21 cellular contexts compared by ENCODE assay signal in genomic region chr17:63496177-63496576, GRCh38. TPM values are rescaled to one million over a fixed set of nuclear protein-coding genes. Genes with fewer than 3 reads are reported as not detected.
DNase-seq lines count a peak whose midpoint lies in the region; ATAC-seq, FAIRE-seq and TF ChIP-seq lines count a peak whose summit lies in the region.
"Had no signal": no experiment of that assay in that cellular context is flagged by ENCODE, and none has a peak within 500 bp of the region (broad histone marks: within the 10 kb centered on the region; RNA-seq: fewer than 3 reads in every experiment).

No MANE protein-coding gene starts in this region.

- no peak for TF ChIP-seq RAD21 in HepG2 (CRISPR knock-in tag; IDR thresholded peaks at IDR 0.05)

- H3K9ac ChIP-seq in HepG2 (ENCODE audit: insufficient read depth, low read depth, low read length) (no peak overlapping the region), astrocyte (ENCODE audit: low read length) (no peak overlapping the region)
- H3K9ac ChIP-seq: BLaER1 had no signal

- H4K20me1 ChIP-seq in HepG2 (ENCODE audit: insufficient read depth, low read length) (no peaks in the 10 kb centered on the region), astrocyte (ENCODE audit: insufficient read depth, low read length) (no peaks in the 10 kb centered on the region)
- H4K20me1 ChIP-seq: BLaER1 had no signal

- no peak overlapping the region for H3K4me3 Mint-ChIP-seq in astrocyte (ENCODE audit: unreplicated experiment)
- no peak overlapping the region for H3K4me3 Mint-ChIP-seq in activated CD8-positive, alpha-beta memory T cell treated with anti-CD3 and anti-CD28 coated beads, Interleukin-2, amount 10 ng/mL, durations not matched to agents 7 days and 5 days
- H3K4me3 Mint-ChIP-seq: CD14-positive monocyte; CD4-positive, alpha-beta memory T cell had no signal

- H3K9me3 ChIP-seq in HepG2 (ENCODE audit: low read length), result no peaks in the 10 kb centered on the region
- no peaks in the 10 kb centered on the region for H3K9me3 ChIP-seq in right lobe of liver
- H3K9me3 ChIP-seq in astrocyte (ENCODE audit: insufficient read depth, low read depth, low read length), result no peaks in the 10 kb centered on the region
- no peaks in the 10 kb centered on the region for H3K9me3 ChIP-seq in lower lobe of right lung
- H3K9me3 ChIP-seq in upper lobe of left lung, result no peaks in the 10 kb centered on the region
- no peaks in the 10 kb centered on the region for H3K9me3 ChIP-seq in upper lobe of right lung
- H3K9me3 ChIP-seq: BLaER1, HAP-1 had no signal

- H3K27me3 Mint-ChIP-seq in astrocyte (ENCODE audit: low read depth, unreplicated experiment), result peaks cover 39% of the 10 kb centered on the region
- peaks cover 5% of the 10 kb centered on the region for H3K27me3 Mint-ChIP-seq in activated CD8-positive, alpha-beta memory T cell treated with anti-CD3 and anti-CD28 coated beads, Interleukin-2, amount 10 ng/mL, durations not matched to agents 7 days and 5 days
- H3K27me3 Mint-ChIP-seq: CD4-positive, alpha-beta memory T cell had no signal

- CTCF ChIA-PET in HepG2 (lab: Yijun Ruan, JAX; ENCODE audit: low intra/inter-chr PET ratio, low total read pairs), result no interaction called here
- CTCF ChIA-PET in activated CD8-positive, alpha-beta memory T cell treated with anti-CD3 and anti-CD28 coated beads, Interleukin-2, amount 10 ng/mL, durations not matched to agents 7 days and 5 days (lab: Charles Lee), result interaction anchor here (0.9 to 1.5 kb wide), 2 partner anchors 18 to 119 kb away, joined by 3 to 4 read pairs; no protein-coding TSS in a partner anchor

- H3K4me1 Mint-ChIP-seq in astrocyte (ENCODE audit: low read depth, unreplicated experiment), result peaks cover 7% of the 10 kb centered on the region
- H3K4me1 Mint-ChIP-seq in activated CD8-positive, alpha-beta memory T cell treated with anti-CD3 and anti-CD28 coated beads, Interleukin-2, amount 10 ng/mL, durations not matched to agents 7 days and 5 days, result no peaks in the 10 kb centered on the region

- intact Hi-C loops in HepG2 (cut with micrococcal nuclease; ENCODE audit: unreplicated experiment) (no loop called here), right lobe of liver (cut with DNase I) (no loop called here), lower lobe of right lung (cut with DNase I) (no loop called here), upper lobe of right lung (cut with DNase I) (no loop called here)

- H3K4me2 ChIP-seq in HepG2 (ENCODE audit: low read depth, low read length), result no peak overlapping the region
- no peak overlapping the region for H3K4me2 ChIP-seq in astrocyte (ENCODE audit: low read length)
- H3K4me2 ChIP-seq: BLaER1 had no signal

- no peaks in the 10 kb centered on the region for H3K9me3 Mint-ChIP-seq in astrocyte (ENCODE audit: unreplicated experiment)
- no peaks in the 10 kb centered on the region for H3K9me3 Mint-ChIP-seq in activated CD8-positive, alpha-beta memory T cell treated with anti-CD3 and anti-CD28 coated beads, Interleukin-2, amount 10 ng/mL, durations not matched to agents 7 days and 5 days (ENCODE audit: low read depth)
- H3K9me3 Mint-ChIP-seq: CD14-positive monocyte; CD4-positive, alpha-beta memory T cell had no signal

- FAIRE-seq in HepG2 (lab: Jason Lieb, UNC), result no peak
- no peak for FAIRE-seq in astrocyte (lab: Jason Lieb, UNC)
- FAIRE-seq: GM12892, GM18507 had no signal

- TF ChIP-seq POLR2A in HepG2 (IDR thresholded peaks at IDR 0.05; ENCODE audit: insufficient read depth in 1 of 2, low read depth in 2 of 2, low read length in 2 of 2) (no peak), right lobe of liver (IDR thresholded peaks at IDR 0.05) (no peak), upper lobe of left lung (IDR thresholded peaks at IDR 0.05) (no peak)

- no peak for DNase-seq in HepG2 (ENCODE audit: low spot score)
- DNase-seq in right lobe of liver, result no peak
- no peak for DNase-seq in astrocyte (ENCODE audit: low read depth)
- no peak for DNase-seq in lower lobe of right lung
- DNase-seq in upper lobe of left lung, result peak in 1 of 2 donors; percentile 83
- no peak for DNase-seq in upper lobe of right lung
- no peak for DNase-seq in activated CD8-positive, alpha-beta memory T cell treated with anti-CD3 and anti-CD28 coated beads, Interleukin-2, amount 10 ng/mL, durations not matched to agents 7 days and 5 days
- DNase-seq in iPS-NIHi11 (ENCODE audit: low spot score), result no peak
- DNase-seq: 8988T; CD4-positive, alpha-beta memory T cell; DMS153; DMS79; GDM1; GOT3 had no signal

- peak overlapping the region; percentile 41 for H3K27ac Mint-ChIP-seq in astrocyte (ENCODE audit: unreplicated experiment)
- H3K27ac Mint-ChIP-seq in activated CD8-positive, alpha-beta memory T cell treated with anti-CD3 and anti-CD28 coated beads, Interleukin-2, amount 10 ng/mL, durations not matched to agents 7 days and 5 days, result no peak overlapping the region
- H3K27ac Mint-ChIP-seq: CD14-positive monocyte had no signal

- peaks cover 2% of the 10 kb centered on the region for H3K36me3 Mint-ChIP-seq in astrocyte (ENCODE audit: low read depth, unreplicated experiment)
- no peaks in the 10 kb centered on the region for H3K36me3 Mint-ChIP-seq in activated CD8-positive, alpha-beta memory T cell treated with anti-CD3 and anti-CD28 coated beads, Interleukin-2, amount 10 ng/mL, durations not matched to agents 7 days and 5 days
- H3K36me3 Mint-ChIP-seq: CD14-positive monocyte had no signal

- no TSS peak for BruUV-seq in HepG2 (replicated peaks; lab: Mats Ljungman, UMichigan)

- TF ChIP-seq EP300 in HepG2 (IDR thresholded peaks at IDR 0.05; ENCODE audit: low read depth in 2 of 2, low read length in 2 of 2) (no peak), HepG2 (CRISPR knock-in tag; IDR thresholded peaks at IDR 0.05; ENCODE audit: borderline replicate concordance) (no peak), upper lobe of left lung (IDR thresholded peaks at IDR 0.05) (no peak)

- POLR2A ChIA-PET in HepG2 (lab: Yijun Ruan, JAX), result interaction anchor here (0.6 to 1.0 kb wide), 2 partner anchors 17 to 60 kb away, joined by 3 read pairs; no protein-coding TSS in a partner anchor

- H2AFZ ChIP-seq in HepG2 (ENCODE audit: low read length), result no peak overlapping the region
- no peak overlapping the region for H2AFZ ChIP-seq in astrocyte (ENCODE audit: low read depth, low read length)

- H3K4me3 ChIP-seq in HepG2 (replicated peaks in 1 of 3; ENCODE audit: insufficient read depth in 1 of 3, low read depth in 2 of 3, low read length in 3 of 3) (no peak overlapping the region), right lobe of liver (no peak overlapping the region), astrocyte (ENCODE audit: insufficient read depth, low read depth, low read length) (no peak overlapping the region), lower lobe of right lung (no peak overlapping the region), upper lobe of left lung (no peak overlapping the region), upper lobe of right lung (no peak overlapping the region)
- H3K4me3 ChIP-seq: BLaER1, HAP-1 had no signal

- H3K27ac ChIP-seq in HepG2 (ENCODE audit: extremely low read length, insufficient read depth, low read length) (no peak overlapping the region), right lobe of liver (no peak overlapping the region), astrocyte (ENCODE audit: low read depth, low read length) (no peak overlapping the region), lower lobe of right lung (peak overlapping the region; percentile 68), upper lobe of left lung (peak overlapping the region; percentile 68 to 79 (median 75)), upper lobe of right lung (no peak overlapping the region)
- H3K27ac ChIP-seq: BLaER1 had no signal

- H3K36me3 ChIP-seq in HepG2 (replicated peaks in 1 of 2; ENCODE audit: control insufficient read depth in 1 of 2, insufficient read depth in 2 of 2, low read length in 2 of 2) (no peaks in the 10 kb centered on the region), right lobe of liver (no peaks in the 10 kb centered on the region), astrocyte (ENCODE audit: insufficient read depth, low read length) (no peaks in the 10 kb centered on the region), lower lobe of right lung (no peaks in the 10 kb centered on the region), upper lobe of left lung (no peaks in the 10 kb centered on the region), upper lobe of right lung (no peaks in the 10 kb centered on the region)
- H3K36me3 ChIP-seq: BLaER1, HAP-1 had no signal

- H3K27me3 ChIP-seq in HepG2 (ENCODE audit: control insufficient read depth in 1 of 2, insufficient read depth in 2 of 2, low read length in 2 of 2) (peaks cover 8 to 55% of the 10 kb centered on the region in 2 experiments; a peak in 4 of 5 replicates), right lobe of liver (no peaks in the 10 kb centered on the region), astrocyte (ENCODE audit: insufficient read depth, low read length) (peaks cover 10% of the 10 kb centered on the region), lower lobe of right lung (ENCODE audit: low read depth) (no peaks in the 10 kb centered on the region), upper lobe of left lung (no peaks in the 10 kb centered on the region), upper lobe of right lung (no peaks in the 10 kb centered on the region)
- H3K27me3 ChIP-seq: BLaER1 had no signal

- no peak for ATAC-seq in HepG2
- ATAC-seq in right lobe of liver, result no peak
- no peak for ATAC-seq in lower lobe of right lung
- no peak for ATAC-seq in upper lobe of left lung (ENCODE audit: low FRiP score in 2 of 2)
- no peak for ATAC-seq in upper lobe of right lung
- ATAC-seq in activated CD8-positive, alpha-beta memory T cell treated with anti-CD3 and anti-CD28 coated beads, Interleukin-2, amount 10 ng/mL, durations not matched to agents 7 days and 5 days, result no peak

- in situ Hi-C loops in HepG2 (cut with HindIII; ENCODE audit: extremely low pct_ligation_motif_present, low pct_unique_long_range_greater_than_20kb), result no loop called here

- 21% methylated on average over 6 of the region's 12 CpGs for WGBS in HepG2 (ENCODE audit: low lambda C conversion rate)
- 100% methylated on average over 1 of the region's 12 CpGs for WGBS in right lobe of liver (ENCODE audit: insufficient coverage, low coverage, low lambda C conversion rate, missing lambda C conversion rate)
- WGBS in upper lobe of left lung, 2 donors, result 84 to 100% methylated on average over 5 to 12 of the region's 12 CpGs

- H3K4me1 ChIP-seq in HepG2 (ENCODE audit: insufficient read depth, low read length) (peaks cover 31% of the 10 kb centered on the region), right lobe of liver (no peaks in the 10 kb centered on the region), astrocyte (ENCODE audit: insufficient read depth, low read length) (no peaks in the 10 kb centered on the region), lower lobe of right lung (peaks cover 31% of the 10 kb centered on the region), upper lobe of left lung (peaks cover 23 to 33% (median 30%) of the 10 kb centered on the region in 4 donors), upper lobe of right lung (peaks cover 20% of the 10 kb centered on the region)
- H3K4me1 ChIP-seq: HAP-1 had no signal

- TF ChIP-seq CTCF in HepG2 (CRISPR knock-in tag; IDR thresholded peaks at IDR 0.05), result no peak
- no peak for TF ChIP-seq CTCF in right lobe of liver (IDR thresholded peaks at IDR 0.05)
- no peak for TF ChIP-seq CTCF in astrocyte (IDR thresholded peaks at IDR 0.05; ENCODE audit: insufficient read depth, low read depth, low read length)
- TF ChIP-seq CTCF in lower lobe of right lung (IDR thresholded peaks at IDR 0.05), result no peak
- TF ChIP-seq CTCF in upper lobe of left lung (IDR thresholded peaks at IDR 0.05), result no peak
- TF ChIP-seq CTCF in upper lobe of right lung (IDR thresholded peaks at IDR 0.05), result no peak

- no peaks in the 10 kb centered on the region for H3K79me2 ChIP-seq in HepG2 (ENCODE audit: insufficient read depth, low read length)
- no peaks in the 10 kb centered on the region for H3K79me2 ChIP-seq in astrocyte (ENCODE audit: insufficient read depth, low read length)

RNA-seq across cellular contexts. Expression of gene ACE, which starts 19.3 kb away (rescaled TPM):
- total RNA-seq in HepG2 (2016; rRNA removed; fragmentation: Illumina TruSeq; extraction: Trizol) (0.13 TPM in 1 of 2 replicates, not detected in the other), right lobe of liver (1 to 10 TPM in 5 of 6 experiments, under 1 TPM in 1; 0.75 to 9.4 (median 5.1) TPM), astrocyte (0.87 and 1.0 TPM in 2 replicates), lower lobe of right lung (90.7 TPM), upper lobe of left lung (10 to 100 TPM; 21.1 to 90.6 (median 65.1) TPM), upper lobe of right lung (64.1 TPM)
- total RNA-seq in HepG2 (2016; cell fraction: cytosol; rRNA removed; fragmentation: Illumina TruSeq; extraction: Trizol; ENCODE audit: low read depth), result not detected in 2 replicates
- total RNA-seq in HepG2 (2016; cell fraction: insoluble cytoplasmic fraction; rRNA removed; fragmentation: Illumina TruSeq; extraction: Trizol), result 0.15 TPM in 1 of 2 replicates, not detected in the other
- total RNA-seq in HepG2 (2016; cell fraction: membrane; rRNA removed; fragmentation: Illumina TruSeq; extraction: Trizol), result not detected in 2 replicates
- not detected in 2 replicates for total RNA-seq in HepG2 (2016; cell fraction: nucleus; rRNA removed; fragmentation: Illumina TruSeq; extraction: Trizol)
- polyA plus RNA-seq in HepG2 (2011; rRNA removed), result 0.03 and 0.08 TPM in 2 replicates
- 0.05 TPM in 1 of 2 replicates, not detected in the other for polyA plus RNA-seq in HepG2 (2011; cell fraction: cytosol; rRNA removed)
- 0.09 and 0.11 TPM in 2 replicates for polyA plus RNA-seq in HepG2 (2011; cell fraction: nucleus; rRNA removed)
- 0.13 and 0.23 TPM in 2 replicates for polyA plus RNA-seq in HepG2 (2012)
- polyA plus RNA-seq in HepG2 (2016; cell fraction: cytosol; fragmentation: Illumina TruSeq; extraction: Trizol; ENCODE audit: low read depth), result not detected in 2 replicates
- not detected in 2 replicates for polyA plus RNA-seq in HepG2 (2016; cell fraction: insoluble cytoplasmic fraction; fragmentation: Illumina TruSeq; extraction: Trizol; ENCODE audit: low read depth)
- polyA plus RNA-seq in HepG2 (2016; cell fraction: membrane; fragmentation: Illumina TruSeq; extraction: Trizol; ENCODE audit: low read depth), result not detected in 2 replicates
- polyA plus RNA-seq in HepG2 (2016; cell fraction: nucleus; fragmentation: Illumina TruSeq; extraction: Trizol; ENCODE audit: insufficient read depth, low read depth), result 0.56 TPM in 1 of 2 replicates, not detected in the other
- 0.37 TPM in 1 of 2 replicates, not detected in the other for polyA minus RNA-seq in HepG2 (2011; rRNA and poly(A)+ RNA removed; ENCODE audit: low replicate concordance)
- not detected in 2 replicates for polyA minus RNA-seq in HepG2 (2011; cell fraction: cytosol; rRNA and poly(A)+ RNA removed)
- 0.26 TPM in 1 of 2 replicates, not detected in the other for polyA minus RNA-seq in HepG2 (2011; cell fraction: nucleus; rRNA and poly(A)+ RNA removed)
- 1 to 10 TPM in 1 of 2 experiments, under 1 TPM in 1; 0.33 to 2.2 TPM for total RNA-seq in activated CD8-positive, alpha-beta memory T cell treated with anti-CD3 and anti-CD28 coated beads, Interleukin-2, amount 10 ng/mL, durations not matched to agents 7 days and 5 days
- polyA plus RNA-seq: CD14-positive monocyte had no signal

RNA-seq across cellular contexts. Expression of gene KCNH6, which starts 27.0 kb away (rescaled TPM):
- total RNA-seq in HepG2 (2016; rRNA removed; fragmentation: Illumina TruSeq; extraction: Trizol), result 0.08 and 0.18 TPM in 2 replicates
- total RNA-seq in HepG2 (2016; cell fraction: cytosol; rRNA removed; fragmentation: Illumina TruSeq; extraction: Trizol; ENCODE audit: low read depth), result not detected in 2 replicates
- 0.09 TPM in 1 of 2 replicates, not detected in the other for total RNA-seq in HepG2 (2016; cell fraction: insoluble cytoplasmic fraction; rRNA removed; fragmentation: Illumina TruSeq; extraction: Trizol)
- total RNA-seq in HepG2 (2016; cell fraction: membrane; rRNA removed; fragmentation: Illumina TruSeq; extraction: Trizol), result 0.09 and 0.10 TPM in 2 replicates
- total RNA-seq in HepG2 (2016; cell fraction: nucleus; rRNA removed; fragmentation: Illumina TruSeq; extraction: Trizol), result 0.13 TPM in 1 of 2 replicates, not detected in the other
- polyA plus RNA-seq in HepG2 (2011; rRNA removed), result 0.05 and 0.18 TPM in 2 replicates
- 0.04 and 0.06 TPM in 2 replicates for polyA plus RNA-seq in HepG2 (2011; cell fraction: cytosol; rRNA removed)
- 0.19 and 0.45 TPM in 2 replicates for polyA plus RNA-seq in HepG2 (2011; cell fraction: nucleus; rRNA removed)
- polyA plus RNA-seq in HepG2 (2012), result 0.15 and 0.44 TPM in 2 replicates
- polyA plus RNA-seq in HepG2 (2016; cell fraction: cytosol; fragmentation: Illumina TruSeq; extraction: Trizol; ENCODE audit: low read depth), result 0.05 and 0.06 TPM in 2 replicates
- polyA plus RNA-seq in HepG2 (2016; cell fraction: insoluble cytoplasmic fraction; fragmentation: Illumina TruSeq; extraction: Trizol; ENCODE audit: low read depth), result 0.05 TPM in 1 of 2 replicates, not detected in the other
- 0.06 and 0.10 TPM in 2 replicates for polyA plus RNA-seq in HepG2 (2016; cell fraction: membrane; fragmentation: Illumina TruSeq; extraction: Trizol; ENCODE audit: low read depth)
- polyA plus RNA-seq in HepG2 (2016; cell fraction: nucleus; fragmentation: Illumina TruSeq; extraction: Trizol; ENCODE audit: insufficient read depth, low read depth), result 0.12 and 0.29 TPM in 2 replicates
- 0.08 TPM in 1 of 2 replicates, not detected in the other for polyA minus RNA-seq in HepG2 (2011; rRNA and poly(A)+ RNA removed; ENCODE audit: low replicate concordance)
- not detected in 2 replicates for polyA minus RNA-seq in HepG2 (2011; cell fraction: cytosol; rRNA and poly(A)+ RNA removed)
- polyA minus RNA-seq in HepG2 (2011; cell fraction: nucleus; rRNA and poly(A)+ RNA removed), result 0.13 and 0.25 TPM in 2 replicates
- total RNA-seq in right lobe of liver, result not detected
- total RNA-seq in astrocyte, result not detected in 2 replicates
- 0.27 TPM for total RNA-seq in lower lobe of right lung
- 1 to 10 TPM in 1 of 6 donors, under 1 TPM in 3, not detected in 2; 0.22 to 4.2 (median 0.31) TPM for total RNA-seq in upper lobe of left lung
- total RNA-seq in upper lobe of right lung, result not detected
- total RNA-seq in activated CD8-positive, alpha-beta memory T cell treated with anti-CD3 and anti-CD28 coated beads, Interleukin-2, amount 10 ng/mL, durations not matched to agents 7 days and 5 days, result not detected
- total RNA-seq: A673; CD4-positive, alpha-beta memory T cell; Daoy had no signal
- polyA plus RNA-seq: CD14-positive monocyte; CD4-positive, alpha-beta memory T cell had no signal

RNA-seq across cellular contexts. Expression of gene CYB561, which starts 50.1 kb away (rescaled TPM):
- 3.1 and 6.7 TPM in 2 replicates for total RNA-seq in HepG2 (2016; rRNA removed; fragmentation: Illumina TruSeq; extraction: Trizol)
- 2.0 TPM in 2 replicates for total RNA-seq in HepG2 (2016; cell fraction: cytosol; rRNA removed; fragmentation: Illumina TruSeq; extraction: Trizol; ENCODE audit: low read depth)
- total RNA-seq in HepG2 (2016; cell fraction: insoluble cytoplasmic fraction; rRNA removed; fragmentation: Illumina TruSeq; extraction: Trizol), result 3.7 and 6.3 TPM in 2 replicates
- 5.5 and 6.5 TPM in 2 replicates for total RNA-seq in HepG2 (2016; cell fraction: membrane; rRNA removed; fragmentation: Illumina TruSeq; extraction: Trizol)
- 3.5 and 4.9 TPM in 2 replicates for total RNA-seq in HepG2 (2016; cell fraction: nucleus; rRNA removed; fragmentation: Illumina TruSeq; extraction: Trizol)
- 1.5 and 1.6 TPM in 2 replicates for polyA plus RNA-seq in HepG2 (2011; rRNA removed)
- polyA plus RNA-seq in HepG2 (2011; cell fraction: cytosol; rRNA removed), result 1.1 and 1.3 TPM in 2 replicates
- 2.1 and 2.4 TPM in 2 replicates for polyA plus RNA-seq in HepG2 (2011; cell fraction: nucleus; rRNA removed)
- 1.1 and 1.3 TPM in 2 replicates for polyA plus RNA-seq in HepG2 (2012)
- 1.9 and 2.3 TPM in 2 replicates for polyA plus RNA-seq in HepG2 (2016; cell fraction: cytosol; fragmentation: Illumina TruSeq; extraction: Trizol; ENCODE audit: low read depth)
- 3.5 and 4.0 TPM in 2 replicates for polyA plus RNA-seq in HepG2 (2016; cell fraction: insoluble cytoplasmic fraction; fragmentation: Illumina TruSeq; extraction: Trizol; ENCODE audit: low read depth)
- polyA plus RNA-seq in HepG2 (2016; cell fraction: membrane; fragmentation: Illumina TruSeq; extraction: Trizol; ENCODE audit: low read depth), result 4.5 and 4.6 TPM in 2 replicates
- 9.1 TPM in 2 replicates for polyA plus RNA-seq in HepG2 (2016; cell fraction: nucleus; fragmentation: Illumina TruSeq; extraction: Trizol; ENCODE audit: insufficient read depth, low read depth)
- 10.1 and 69.6 TPM in 2 replicates for polyA minus RNA-seq in HepG2 (2011; rRNA and poly(A)+ RNA removed; ENCODE audit: low replicate concordance)
- polyA minus RNA-seq in HepG2 (2011; cell fraction: cytosol; rRNA and poly(A)+ RNA removed), result 1.1 TPM in 2 replicates
- polyA minus RNA-seq in HepG2 (2011; cell fraction: nucleus; rRNA and poly(A)+ RNA removed), result 1.4 and 2.6 TPM in 2 replicates
- total RNA-seq in right lobe of liver, result 10 to 100 TPM in 4 of 6 experiments, 1 to 10 TPM in 2; 7.4 to 21.9 (median 11.4) TPM
- total RNA-seq in astrocyte, result 8.1 and 8.3 TPM in 2 replicates
- 49.9 TPM for total RNA-seq in lower lobe of right lung
- total RNA-seq in upper lobe of left lung, result 100 to 1,000 TPM in 1 of 6 donors, 10 to 100 TPM in 5; 53.7 to 124 (median 64.4) TPM
- 55.5 TPM for total RNA-seq in upper lobe of right lung
- 10 to 100 TPM in 1 of 2 experiments, 1 to 10 TPM in 1; 2.2 to 13.6 TPM for total RNA-seq in activated CD8-positive, alpha-beta memory T cell treated with anti-CD3 and anti-CD28 coated beads, Interleukin-2, amount 10 ng/mL, durations not matched to agents 7 days and 5 days

RNA-seq across cellular contexts. Expression of gene DCAF7, which starts 54.1 kb away (rescaled TPM):
- total RNA-seq in HepG2 (2016; rRNA removed; fragmentation: Illumina TruSeq; extraction: Trizol), result 55.2 and 77.5 TPM in 2 replicates
- 10.3 and 11.9 TPM in 2 replicates for total RNA-seq in HepG2 (2016; cell fraction: cytosol; rRNA removed; fragmentation: Illumina TruSeq; extraction: Trizol; ENCODE audit: low read depth)
- 58.9 and 68.6 TPM in 2 replicates for total RNA-seq in HepG2 (2016; cell fraction: insoluble cytoplasmic fraction; rRNA removed; fragmentation: Illumina TruSeq; extraction: Trizol)
- total RNA-seq in HepG2 (2016; cell fraction: membrane; rRNA removed; fragmentation: Illumina TruSeq; extraction: Trizol), result 23.2 and 25.5 TPM in 2 replicates
- total RNA-seq in HepG2 (2016; cell fraction: nucleus; rRNA removed; fragmentation: Illumina TruSeq; extraction: Trizol), result 33.1 and 38.3 TPM in 2 replicates
- 73.4 and 77.0 TPM in 2 replicates for polyA plus RNA-seq in HepG2 (2011; rRNA removed)
- polyA plus RNA-seq in HepG2 (2011; cell fraction: cytosol; rRNA removed), result 62.7 and 66.5 TPM in 2 replicates
- 61.2 and 63.3 TPM in 2 replicates for polyA plus RNA-seq in HepG2 (2011; cell fraction: nucleus; rRNA removed)
- 84.0 and 84.1 TPM in 2 replicates for polyA plus RNA-seq in HepG2 (2012)
- polyA plus RNA-seq in HepG2 (2016; cell fraction: cytosol; fragmentation: Illumina TruSeq; extraction: Trizol; ENCODE audit: low read depth), result 12.2 and 14.0 TPM in 2 replicates
- polyA plus RNA-seq in HepG2 (2016; cell fraction: insoluble cytoplasmic fraction; fragmentation: Illumina TruSeq; extraction: Trizol; ENCODE audit: low read depth), result 61.4 and 80.4 TPM in 2 replicates
- 15.8 and 16.0 TPM in 2 replicates for polyA plus RNA-seq in HepG2 (2016; cell fraction: membrane; fragmentation: Illumina TruSeq; extraction: Trizol; ENCODE audit: low read depth)
- 37.9 and 40.9 TPM in 2 replicates for polyA plus RNA-seq in HepG2 (2016; cell fraction: nucleus; fragmentation: Illumina TruSeq; extraction: Trizol; ENCODE audit: insufficient read depth, low read depth)
- 107 and 220 TPM in 2 replicates for polyA minus RNA-seq in HepG2 (2011; rRNA and poly(A)+ RNA removed; ENCODE audit: low replicate concordance)
- 41.2 and 49.1 TPM in 2 replicates for polyA minus RNA-seq in HepG2 (2011; cell fraction: cytosol; rRNA and poly(A)+ RNA removed)
- 35.0 and 40.7 TPM in 2 replicates for polyA minus RNA-seq in HepG2 (2011; cell fraction: nucleus; rRNA and poly(A)+ RNA removed)
- total RNA-seq in right lobe of liver, result 10 to 100 TPM; 14.9 to 31.0 (median 26.7) TPM
- total RNA-seq in astrocyte, result 83.9 and 84.2 TPM in 2 replicates
- 93.8 TPM for total RNA-seq in lower lobe of right lung
- 10 to 100 TPM; 26.0 to 86.3 (median 42.3) TPM for total RNA-seq in upper lobe of left lung
- 79.9 TPM for total RNA-seq in upper lobe of right lung
- total RNA-seq in activated CD8-positive, alpha-beta memory T cell treated with anti-CD3 and anti-CD28 coated beads, Interleukin-2, amount 10 ng/mL, durations not matched to agents 7 days and 5 days, result 100 to 1,000 TPM; 129 to 139 TPM

Comparison
In these comparisons a context has a peak if more than half of its experiments do, and no peak if none do; other contexts are left out.
1. H3K27ac ChIP-seq: peak in lower lobe of right lung (single experiment) and upper lobe of left lung (4 of 4); none in HepG2 (single experiment), right lobe of liver (0 of 3), astrocyte (single experiment) and upper lobe of right lung (single experiment).